23 cellular contexts compared by ENCODE assay signal in genomic region chr2:208036357-208036756, GRCh38.
"Had no signal": no experiment of that assay in that cellular context is flagged by ENCODE, and none has a peak within 500 bp of the region (broad histone marks: within the 10 kb centered on the region; RNA-seq: fewer than 3 reads in every experiment).

No MANE protein-coding gene starts in this region.

- H3K36me3 ChIP-seq: colonic mucosa, left ventricle myocardium inferior, thoracic aorta had no signal

- H3K9me3 ChIP-seq: colonic mucosa, left ventricle myocardium inferior, mucosa of descending colon, thoracic aorta had no signal

- H3K4me3 ChIP-seq: colonic mucosa, left ventricle myocardium inferior, lung, mucosa of descending colon, skin epidermis, thoracic aorta had no signal

- ATAC-seq: activated CD8-positive, alpha-beta T cell treated with anti-CD3 and anti-CD28 coated beads for 36 hours; activated naive CD4-positive, alpha-beta T cell treated with anti-CD3 and anti-CD28 coated beads, Interleukin-2, amount 50 U/mL, for 72 hours; mucosa of descending colon; natural killer cell treated with Interleukin-12 subunit alpha and Interleukin-12 subunit beta and Interleukin-15 and Interleukin-18, amount 100 ng/mL, for 72 hours; sciatic nerve; T-helper 17 cell; WTC11 had no signal

- H3K27ac ChIP-seq: colonic mucosa, left ventricle myocardium inferior, skin epidermis, thoracic aorta had no signal

- H3K4me1 ChIP-seq: colonic mucosa had no signal

- DNase-seq: activated CD4-positive, alpha-beta T cell treated with anti-CD3 and anti-CD28 coated beads for 1 hour; activated CD4-positive, alpha-beta T cell treated with anti-CD3 and anti-CD28 coated beads, Interleukin-2, amount 10 ng/mL, durations not matched to agents 7 days and 5 days; activated CD8-positive, alpha-beta T cell treated with anti-CD3 and anti-CD28 coated beads for 36 hours; activated naive CD4-positive, alpha-beta T cell; activated T-cell treated with anti-CD3 and anti-CD28 coated beads, Interleukin-2, amount 50 U/mL, for 48 hours; anterior cingulate cortex; cerebellar nuclear complex; colonic mucosa; effector memory CD4-positive, alpha-beta T cell; erythroblast; left ventricle myocardium inferior; mucosa of descending colon; stimulated activated CD4-positive, alpha-beta T cell treated with anti-CD3 and anti-CD28 coated beads, Interleukin-12 subunit alpha, Interleukin-12 subunit beta, amount 100 ng/mL, for 4 hours; stimulated activated CD4-positive, alpha-beta T cell treated with anti-CD3 and anti-CD28 coated beads, Interleukin-4, amount 100 ng/mL, for 1 hour; T-helper 17 cell; T1000 had no signal

- H3K27me3 ChIP-seq: colonic mucosa had no signal
